7 cellular contexts compared by ENCODE assay signal in the genomic region with DNA sequence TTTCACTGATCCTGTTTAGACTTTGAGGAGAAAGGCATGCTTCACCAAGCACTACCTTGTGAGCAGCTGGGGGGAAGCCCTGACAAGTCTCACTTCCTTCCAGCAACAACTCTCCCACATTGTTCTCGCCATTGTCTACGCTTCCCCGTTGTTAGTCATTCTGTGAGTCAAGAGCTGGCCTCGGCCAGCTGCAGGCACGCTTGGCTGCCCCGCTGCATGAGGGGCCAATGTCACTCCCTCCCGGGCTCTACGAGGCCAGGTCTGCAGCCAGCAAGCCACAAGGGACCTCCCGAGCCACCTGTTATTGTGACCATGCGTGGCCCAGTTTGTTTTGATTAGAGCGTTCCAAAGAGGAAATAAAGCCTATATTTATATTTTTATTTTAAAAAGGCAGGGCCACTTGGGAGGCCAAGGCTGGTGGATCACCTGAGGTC.
DNase-seq lines count a peak whose midpoint lies in the region; ATAC-seq and TF ChIP-seq lines count a peak whose summit lies in the region.

No MANE protein-coding gene starts in this region.

- no peak for TF ChIP-seq POLR2A in sigmoid colon (IDR thresholded peaks at IDR 0.05)

- H3K4me1 ChIP-seq in lung (ENCODE audit: control insufficient read depth in 2 of 2, insufficient read depth in 2 of 2, low read length in 2 of 2) (peaks cover 7 to 13% of the 10 kb centered on the region in 2 donors), sigmoid colon (peaks cover 0 to 24% (median 22%) of the 10 kb centered on the region in 4 donors)

- peaks cover 0 to 2% of the 10 kb centered on the region in 2 donors for H3K9me3 ChIP-seq in lung (ENCODE audit: control insufficient read depth in 2 of 2, insufficient read depth in 1 of 2, low read length in 1 of 2)
- no peaks in the 10 kb centered on the region for H3K9me3 ChIP-seq in sigmoid colon

- H3K27me3 ChIP-seq in lung (ENCODE audit: control insufficient read depth, insufficient read depth) (no peaks in the 10 kb centered on the region), sigmoid colon (no peaks in the 10 kb centered on the region)

- DNase-seq in HK-2 (ENCODE audit: unreplicated experiment) (peak; percentile 53), lung (ENCODE audit: low spot score) (no peak), NCI-H1105 treated with DMSO at 0.1 percent for 48 hours (lab: John Stamatoyannopoulos, UW) (no peak), sigmoid colon (no peak)
- peak; percentile 38 to 51 for DNase-seq in activated T-cell treated with anti-CD3 and anti-CD28 coated beads, Interleukin-2, amount 50 U/mL, for 48 hours

- TF ChIP-seq CTCF in lung (IDR thresholded peaks at IDR 0.05; ENCODE audit: control extremely low read depth, extremely low read depth) (no peak), sigmoid colon (IDR thresholded peaks at IDR 0.05) (no peak)

- intact Hi-C loops in sigmoid colon (cut with DNase I), result no loop called here

- no peak overlapping the region for H3K4me3 ChIP-seq in lung
- H3K4me3 ChIP-seq in sigmoid colon, result no peak overlapping the region

- TF ChIP-seq EP300 in sigmoid colon (IDR thresholded peaks at IDR 0.05), result no peak

- 50 to 72% methylated on average over 11 of the region's 11 CpGs for WGBS in lung, 2 donors
- 58 to 87% methylated on average over 11 of the region's 11 CpGs for whole genome bisulfite sequencing in sigmoid colon, 2 donors

- ATAC-seq in GM18508 (IDR thresholded peaks at IDR 0.05; ENCODE audit: insufficient read depth, unreplicated experiment) (peak; percentile 98), GM21515 (IDR thresholded peaks at IDR 0.05; ENCODE audit: unreplicated experiment) (peak; percentile 99), lung (ENCODE audit: insufficient read depth, low FRiP score) (peak; percentile 69)

- H3K36me3 ChIP-seq in lung (ENCODE audit: control insufficient read depth in 2 of 2, insufficient read depth in 2 of 2, low read length in 2 of 2), result no peaks in the 10 kb centered on the region
- H3K36me3 ChIP-seq in sigmoid colon, result no peaks in the 10 kb centered on the region

- H3K27ac ChIP-seq in lung (ENCODE audit: low read depth in 1 of 2, low read length in 1 of 2) (peak overlapping the region in 1 of 2 donors; percentile 50), sigmoid colon (no peak overlapping the region)

Comparison
In these comparisons a context has a peak if more than half of its experiments do, and no peak if none do; other contexts are left out.
1. DNase-seq: peak in HK-2 (single experiment) and activated T-cell treated with anti-CD3 and anti-CD28 coated beads, Interleukin-2, amount 50 U/mL, for 48 hours (2 of 2); none in lung (single experiment), NCI-H1105 treated with DMSO at 0.1 percent for 48 hours (single experiment) and sigmoid colon (single experiment).
2. Peak in every context shown above with its lines, with median percentiles within 50 percentile points of each other: ATAC-seq.